In the genomic region with DNA sequence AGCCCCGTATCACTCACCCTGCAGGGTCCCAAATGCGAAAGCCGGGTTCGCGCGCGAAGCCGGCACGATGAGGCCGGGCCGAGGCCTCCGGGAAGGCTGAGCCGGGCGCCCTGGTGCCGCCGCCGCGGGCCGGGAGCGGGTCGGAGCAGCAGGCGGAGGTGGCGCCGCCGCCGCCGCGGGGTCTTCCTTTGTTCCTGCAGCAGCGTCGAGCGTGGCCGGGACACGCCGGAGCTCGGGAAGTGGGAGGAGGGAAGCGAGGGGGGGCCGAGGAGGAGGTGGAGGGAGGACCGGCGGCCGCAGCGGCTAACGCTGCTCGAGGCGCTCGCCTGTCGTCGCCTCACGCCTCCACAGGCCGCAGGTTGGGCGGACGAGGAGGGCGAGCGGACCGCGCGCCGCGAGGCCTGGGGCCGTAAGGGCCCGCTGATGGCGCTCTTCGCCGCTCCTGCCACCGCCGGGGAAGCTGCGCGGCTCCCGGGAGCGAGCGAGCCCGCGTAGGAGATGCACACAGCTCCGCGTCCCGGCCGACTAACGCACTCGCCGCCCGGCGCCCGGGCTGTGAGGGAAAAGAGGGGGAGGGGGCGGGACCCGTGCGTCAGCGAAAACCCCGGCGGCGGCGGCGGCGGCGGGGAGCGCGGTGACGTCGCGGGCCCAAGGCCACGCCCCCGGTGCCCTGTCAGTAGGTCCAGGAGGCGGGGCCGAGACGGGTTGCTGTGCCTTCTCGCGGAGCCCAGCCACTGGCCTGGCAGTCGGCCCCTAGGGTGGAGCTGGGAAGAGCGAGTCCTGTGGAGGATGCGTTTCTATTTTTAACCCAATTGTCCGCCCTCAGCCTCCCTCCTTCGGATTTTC, we compare ENCODE assay signal across 1 cellular context.
A peak's percentile ranks its signal among the peaks of the same experiment; 100 is the strongest.
TF ChIP-seq lines count a peak whose summit lies in the region.

A gene with protein sequence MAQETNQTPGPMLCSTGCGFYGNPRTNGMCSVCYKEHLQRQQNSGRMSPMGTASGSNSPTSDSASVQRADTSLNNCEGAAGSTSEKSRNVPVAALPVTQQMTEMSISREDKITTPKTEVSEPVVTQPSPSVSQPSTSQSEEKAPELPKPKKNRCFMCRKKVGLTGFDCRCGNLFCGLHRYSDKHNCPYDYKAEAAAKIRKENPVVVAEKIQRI (minus strand): TSS at position 530 of the 846 bp plus-strand sequence. CDS start 4,430 bp downstream, outside the sequence.

TF ChIP-seq in WTC11, 78 proteins besides CTCF, POLR2A, EP300 and RAD21 (continued from another document):
- TF ChIP-seq, protein P1, sequence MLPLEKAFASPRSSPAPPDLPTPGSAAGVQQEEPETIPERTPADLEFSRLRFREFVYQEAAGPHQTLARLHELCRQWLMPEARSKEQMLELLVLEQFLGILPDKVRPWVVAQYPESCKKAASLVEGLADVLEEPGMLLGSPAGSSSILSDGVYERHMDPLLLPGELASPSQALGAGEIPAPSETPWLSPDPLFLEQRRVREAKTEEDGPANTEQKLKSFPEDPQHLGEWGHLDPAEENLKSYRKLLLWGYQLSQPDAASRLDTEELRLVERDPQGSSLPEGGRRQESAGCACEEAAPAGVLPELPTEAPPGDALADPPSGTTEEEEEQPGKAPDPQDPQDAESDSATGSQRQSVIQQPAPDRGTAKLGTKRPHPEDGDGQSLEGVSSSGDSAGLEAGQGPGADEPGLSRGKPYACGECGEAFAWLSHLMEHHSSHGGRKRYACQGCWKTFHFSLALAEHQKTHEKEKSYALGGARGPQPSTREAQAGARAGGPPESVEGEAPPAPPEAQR (CRISPR knock-in tag; IDR thresholded peaks at IDR 0.05): no peak
- TF ChIP-seq FOXK1 (CRISPR knock-in tag; IDR thresholded peaks at IDR 0.05) (peak; percentile 48), ZNF232 (CRISPR knock-in tag; IDR thresholded peaks at IDR 0.05) (peak; percentile 89; the same call in 1 of the 2 replicates), MXD4 (CRISPR knock-in tag; IDR thresholded peaks at IDR 0.05; ENCODE audit: borderline replicate concordance) (no peak), JUN (CRISPR knock-in tag; IDR thresholded peaks at IDR 0.05) (peak; percentile 70; the same call in 1 of the 2 replicates), MYBL2 (CRISPR knock-in tag; IDR thresholded peaks at IDR 0.05) (peak; percentile 91), AFF4 (CRISPR knock-in tag; IDR thresholded peaks at IDR 0.05; ENCODE audit: borderline replicate concordance) (no peak; the same call in 1 of the 2 replicates)
